ENCODE assay signal across 10 cellular contexts in the genomic region with DNA sequence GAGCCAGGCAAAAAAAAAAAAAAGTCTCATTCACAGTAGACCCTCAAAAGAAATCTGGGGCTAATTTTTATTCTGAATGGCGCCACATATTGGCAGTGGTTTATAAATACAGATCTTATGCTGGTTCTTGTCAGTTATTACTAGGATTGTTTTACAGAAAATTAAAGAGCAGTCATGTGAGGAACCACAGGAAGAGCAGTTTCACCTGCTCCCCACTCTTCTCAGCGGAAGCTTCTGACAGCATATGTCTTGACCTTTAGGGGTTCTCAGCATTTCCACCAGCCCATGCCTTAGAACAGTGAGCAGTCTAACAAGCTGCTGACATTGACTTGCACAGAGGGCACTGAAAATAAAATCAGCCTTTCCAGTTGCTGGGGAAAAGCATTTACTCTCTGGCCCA.
DNase-seq lines count a peak whose midpoint lies in the region; ATAC-seq, FAIRE-seq and TF ChIP-seq lines count a peak whose summit lies in the region.
"Had no signal": no experiment of that assay in that cellular context is flagged by ENCODE, and none has a peak within 500 bp of the region (broad histone marks: within the 10 kb centered on the region; RNA-seq: fewer than 3 reads in every experiment).

No MANE protein-coding gene starts in this region.

- peak overlapping the region; percentile 46 for H3K4me2 ChIP-seq in MM.1S (ENCODE audit: low read depth, low read length)

- H3K4me1 ChIP-seq in MM.1S (ENCODE audit: low read length): peaks cover 84% of the 10 kb centered on the region
- no peaks in the 10 kb centered on the region for H3K4me1 ChIP-seq in pancreas
- peaks cover 3% of the 10 kb centered on the region; the same call in 1 of the 2 replicates for H3K4me1 ChIP-seq in HAP-1

- H3K4me3 ChIP-seq in MM.1S (ENCODE audit: low read length): no peak overlapping the region
- no peak overlapping the region for H3K4me3 ChIP-seq in pancreas
- H3K4me3 ChIP-seq in HAP-1: no peak overlapping the region

- peak; percentile 62 for ATAC-seq in GM18508 (IDR thresholded peaks at IDR 0.05; ENCODE audit: insufficient read depth, unreplicated experiment)
- ATAC-seq in GM21786 (IDR thresholded peaks at IDR 0.05; ENCODE audit: unreplicated experiment): peak; percentile 90
- ATAC-seq in pancreas: no peak

- no peaks in the 10 kb centered on the region for H3K79me2 ChIP-seq in MM.1S (ENCODE audit: low read length)

- H3K27me3 ChIP-seq in MM.1S (replicated peaks; ENCODE audit: insufficient read depth, low read length): no peaks in the 10 kb centered on the region
- H3K27me3 ChIP-seq in pancreas: no peaks in the 10 kb centered on the region
- H3K27me3 ChIP-seq in HAP-1 (ENCODE audit: low read depth): no peaks in the 10 kb centered on the region

- peaks cover 46% of the 10 kb centered on the region for H3K4me1 Mint-ChIP-seq in osteocyte (ENCODE audit: unreplicated experiment)

- intact Hi-C loops in pancreas (cut with DNase I): no loop called here

- H2AFZ ChIP-seq in MM.1S (ENCODE audit: low read length): 0 out of 2 replicates have a peak overlapping the region, but pooled peaks have one; percentile 6

- no peak for FAIRE-seq in pancreas (lab: Jason Lieb, UNC)

- TF ChIP-seq CTCF in MM.1S (IDR thresholded peaks at IDR 0.05; ENCODE audit: low read length) (peak; percentile 42), osteocyte (IDR thresholded peaks at IDR 0.05) (no peak), pancreas (IDR thresholded peaks at IDR 0.05) (no peak), RWPE1 (conservative IDR thresholded peaks at IDR 0.05; ENCODE audit: low read depth) (no peak)

- peaks cover 44% of the 10 kb centered on the region for H3F3A ChIP-seq in MM.1S (ENCODE audit: insufficient read depth, low read length)

- H3K4me3 Mint-ChIP-seq in osteocyte (ENCODE audit: unreplicated experiment): no peak overlapping the region

- peaks cover 4% of the 10 kb centered on the region for H3K36me3 Mint-ChIP-seq in osteocyte (ENCODE audit: unreplicated experiment)

- H3K27ac ChIP-seq in MM.1S (ENCODE audit: low read length) (peak overlapping the region; percentile 72), pancreas (no peak overlapping the region), RWPE1 (no peak overlapping the region)

- H3K9me3 ChIP-seq in MM.1S (replicated peaks; ENCODE audit: insufficient read depth, low read length) (no peaks in the 10 kb centered on the region), pancreas (no peaks in the 10 kb centered on the region), HAP-1 (no peaks in the 10 kb centered on the region)

- peak overlapping the region; percentile 8; the same call in 1 of the 2 replicates for H3K9ac ChIP-seq in MM.1S (ENCODE audit: low read length)

- POLR2A ChIA-PET in RWPE1 (lab: Yijun Ruan, JAX; ENCODE audit: low non-redundant PET): interaction anchor here (0.6 kb wide), 1 partner anchor 9 kb away, joined by 3 read pairs; no protein-coding TSS in a partner anchor

- no peaks in the 10 kb centered on the region for H3K36me3 ChIP-seq in MM.1S (replicated peaks; ENCODE audit: insufficient read depth, low read length)
- H3K36me3 ChIP-seq in pancreas: no peaks in the 10 kb centered on the region
- no peaks in the 10 kb centered on the region for H3K36me3 ChIP-seq in HAP-1 (replicated peaks)

- H3K9me3 Mint-ChIP-seq in osteocyte (ENCODE audit: unreplicated experiment): no peaks in the 10 kb centered on the region

- H3K27ac Mint-ChIP-seq in osteocyte (ENCODE audit: unreplicated experiment): peak overlapping the region; percentile 90

- in situ Hi-C loops in HAP-1 (cut with MboI; ENCODE audit: low sequenced_read_pairs): no loop called here

- DNase-seq in MM.1S: peak; percentile 90
- no peak for DNase-seq in osteocyte (ENCODE audit: extremely low spot score, unreplicated experiment)
- no peak for DNase-seq in COLO829 (ENCODE audit: low spot score)
- DNase-seq in pancreas: no peak
- no peak for DNase-seq in RWPE1 (ENCODE audit: low spot score)
- no peak for DNase-seq in HAP-1 (ENCODE audit: low spot score in 2 of 2)
- DNase-seq: central memory CD4-positive, alpha-beta T cell; left cardiac atrium had no signal

- WGBS in pancreas, 2 donors: 95 to 96% methylated on average over 2 of the region's 2 CpGs

- H3K9me2 ChIP-seq in MM.1S (replicated peaks; ENCODE audit: insufficient read depth, low read length): no peaks in the 10 kb centered on the region

- H4K20me1 ChIP-seq in MM.1S (ENCODE audit: insufficient read depth, low read length): no peaks in the 10 kb centered on the region

- no peaks in the 10 kb centered on the region for H3K27me3 Mint-ChIP-seq in osteocyte (ENCODE audit: unreplicated experiment)

- CTCF ChIA-PET in RWPE1 (lab: Yijun Ruan, JAX): interaction anchor here (0.5 to 0.8 kb wide), 2 partner anchors 35 to 284 kb away, joined by 3 to 4 read pairs; no protein-coding TSS in a partner anchor

Comparison
In these comparisons a context has a peak if more than half of its experiments do, and no peak if none do; other contexts are left out.
1. ATAC-seq: peak in GM18508 (single experiment) and GM21786 (single experiment); none in pancreas (0 of 4).